Comparison of ENCODE assay signal across 8 cellular contexts in the genomic region with DNA sequence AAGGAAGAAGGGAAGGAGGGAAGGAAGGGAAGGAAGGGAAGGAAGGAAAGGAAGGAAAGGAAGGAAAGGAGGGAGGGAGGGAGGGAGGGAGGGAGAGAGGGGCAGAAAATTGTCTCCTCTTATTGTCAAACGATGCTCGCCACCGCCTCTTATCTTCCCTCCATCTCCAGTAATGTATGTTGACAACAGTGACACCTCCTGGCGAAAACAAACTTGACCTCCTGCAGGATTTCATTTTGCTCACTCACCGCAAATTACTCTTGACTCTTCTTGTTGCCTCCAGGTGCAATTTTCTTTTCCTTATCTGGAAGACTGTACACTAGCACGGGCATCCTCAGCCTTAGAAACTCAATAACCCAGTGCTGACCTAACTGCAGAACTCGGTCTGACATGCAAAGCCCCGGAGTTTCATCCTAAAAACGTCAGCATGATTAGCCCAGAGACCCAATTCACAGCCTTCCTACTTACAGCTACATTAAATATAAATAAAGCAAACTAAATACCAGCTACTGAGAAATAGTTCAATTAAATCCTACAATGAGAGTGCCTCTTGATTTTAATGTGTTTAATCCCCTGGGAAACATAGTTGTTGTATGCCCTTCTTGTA.
A peak's percentile ranks its signal among the peaks of the same experiment; 100 is the strongest.
DNase-seq lines count a peak whose midpoint lies in the region; ATAC-seq, FAIRE-seq and TF ChIP-seq lines count a peak whose summit lies in the region.

No MANE protein-coding gene starts in this region.

- POLR2A ChIA-PET in T-cell (lab: Charles Lee) = no interaction called here

- H3K4me3 Mint-ChIP-seq in chondrocyte (ENCODE audit: unreplicated experiment) (no peak overlapping the region), CD14-positive monocyte (no peak overlapping the region), T-cell (no peak overlapping the region)

- FAIRE-seq in D721Med (lab: Jason Lieb, UNC) = no peak

- H3K36me3 Mint-ChIP-seq in chondrocyte (ENCODE audit: low read depth) (no peaks in the 10 kb centered on the region), CD14-positive monocyte (no peaks in the 10 kb centered on the region), T-cell (no peaks in the 10 kb centered on the region)

- DNase-seq in D721Med (ENCODE audit: insufficient read length, low spot score) = no peak
- DNase-seq in HK-2 (ENCODE audit: unreplicated experiment) = peak; percentile 3
- DNase-seq in NCI-H82 (lab: John Stamatoyannopoulos, UW) = peak; percentile 80
- no peak for DNase-seq in chondrocyte (ENCODE audit: low spot score)
- peak; percentile 27 for DNase-seq in mucosa of gallbladder (ENCODE audit: low spot score)
- no peak for DNase-seq in CD14-positive monocyte (ENCODE audit: low spot score)
- no peak for DNase-seq in T-cell

- CTCF ChIA-PET in T-cell (lab: Charles Lee) = interaction anchor here in 1 of 2 donors (0.7 kb wide), 1 partner anchor 145 kb away, joined by 3 read pairs; no protein-coding TSS in a partner anchor

- TF ChIP-seq CTCF in D721Med (IDR thresholded peaks at IDR 0.05; ENCODE audit: insufficient read depth, missing control alignments) (peak; percentile 60), chondrocyte (IDR thresholded peaks at IDR 0.05) (peak; percentile 72), CD14-positive monocyte (IDR thresholded peaks at IDR 0.05) (no peak)

- H3K4me1 Mint-ChIP-seq in chondrocyte (ENCODE audit: low read depth) = no peaks in the 10 kb centered on the region
- H3K4me1 Mint-ChIP-seq in CD14-positive monocyte = no peaks in the 10 kb centered on the region
- H3K4me1 Mint-ChIP-seq in T-cell = peaks cover 2 to 4% (median 2%) of the 10 kb centered on the region in 3 donors

- intact Hi-C loops in CD14-positive monocyte (cut with micrococcal nuclease) = no loop called here

- H3K27ac Mint-ChIP-seq in chondrocyte (ENCODE audit: unreplicated experiment) = no peak overlapping the region
- H3K27ac Mint-ChIP-seq in CD14-positive monocyte = no peak overlapping the region
- no peak overlapping the region for H3K27ac Mint-ChIP-seq in T-cell

- H3K9me3 Mint-ChIP-seq in chondrocyte (ENCODE audit: low read depth) (no peaks in the 10 kb centered on the region), CD14-positive monocyte (peaks cover 0 to 4% (median 3%) of the 10 kb centered on the region in 7 donors), T-cell (peaks cover 0 to 10% (median under 1%) of the 10 kb centered on the region in 3 donors)

- ATAC-seq in GM19035 (IDR thresholded peaks at IDR 0.05; ENCODE audit: unreplicated experiment) = peak; percentile 70
- no peak for ATAC-seq in T-cell (replicated peaks in 1 of 4)

- H3K27me3 Mint-ChIP-seq in chondrocyte (ENCODE audit: low read depth) (peaks cover 29% of the 10 kb centered on the region), CD14-positive monocyte (ENCODE audit: low read depth in 3 of 3) (peaks cover 0 to 4% (median 0%) of the 10 kb centered on the region in 3 donors), T-cell (peaks cover 9 to 13% of the 10 kb centered on the region in 2 donors)

Comparison
In these comparisons a context has a peak if more than half of its experiments do, and no peak if none do; other contexts are left out.
1. DNase-seq: peak in HK-2 (single experiment), NCI-H82 (single experiment) and mucosa of gallbladder (single experiment); none in D721Med (single experiment), chondrocyte (single experiment), CD14-positive monocyte (single experiment) and T-cell (0 of 34).